Comparison of ENCODE assay signal across 9 cellular contexts in the genomic region with DNA sequence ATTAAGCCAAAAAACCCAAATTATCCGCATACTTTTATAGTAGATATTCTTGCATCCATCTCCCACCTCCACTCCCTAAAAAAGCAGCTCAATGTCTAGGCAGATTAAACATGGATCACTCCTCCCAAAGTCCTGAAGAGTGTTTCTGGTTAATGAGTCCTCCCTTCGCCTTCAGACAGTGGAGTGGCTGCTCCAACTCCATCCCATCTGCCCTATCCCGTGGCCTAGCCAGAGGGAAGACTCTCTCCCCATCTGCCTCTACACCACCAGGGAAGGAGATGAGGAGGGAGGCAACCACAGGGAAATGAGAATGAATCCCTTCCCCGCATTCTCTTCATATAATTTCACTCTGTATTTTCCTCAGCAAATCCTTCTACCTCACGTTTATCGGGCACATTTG.
DNase-seq lines count a peak whose midpoint lies in the region; ATAC-seq and TF ChIP-seq lines count a peak whose summit lies in the region.
"Had no signal": no experiment of that assay in that cellular context is flagged by ENCODE, and none has a peak within 500 bp of the region (broad histone marks: within the 10 kb centered on the region; RNA-seq: fewer than 3 reads in every experiment).

No MANE protein-coding gene starts in this region.

- H3K9me3 ChIP-seq in tibial artery, result no peaks in the 10 kb centered on the region

- H3K27ac ChIP-seq in caudate nucleus (ENCODE audit: low read depth, low read length) (peak overlapping the region; percentile 98), tibial artery (peak overlapping the region; percentile 95 to 99), foreskin keratinocyte (no peak overlapping the region)

- no peak overlapping the region for H3K4me3 Mint-ChIP-seq in activated T-helper 2 cell treated with anti-CD3 and anti-CD28 coated beads, Interferon-gamma antibody, Interleukin-2, Interleukin-4, amounts not matched to agents 10 μg/mL and 5 μg/mL and 100 μg/mL, durations not matched to agents 14 hours and 24 hours and 36 hours (ENCODE audit: low read depth)
- H3K4me3 Mint-ChIP-seq: T-helper 2 cell treated with Interferon-gamma antibody and Interleukin-4, amounts not matched to agents 5 μg/mL and 100 μg/mL, for 36 hours had no signal

- H3K27ac Mint-ChIP-seq in activated T-helper 2 cell treated with anti-CD3 and anti-CD28 coated beads, Interferon-gamma antibody, Interleukin-2, Interleukin-4, amounts not matched to agents 10 μg/mL and 5 μg/mL and 100 μg/mL, durations not matched to agents 14 hours and 24 hours and 36 hours, result no peak overlapping the region
- H3K27ac Mint-ChIP-seq: T-helper 2 cell treated with Interferon-gamma antibody and Interleukin-4, amounts not matched to agents 5 μg/mL and 100 μg/mL, for 36 hours had no signal

- TF ChIP-seq POLR2A in lower leg skin (IDR thresholded peaks at IDR 0.05), result no peak

- H3K27me3 ChIP-seq in tibial artery (no peaks in the 10 kb centered on the region), foreskin keratinocyte (no peaks in the 10 kb centered on the region)

- peaks cover 21% of the 10 kb centered on the region for H3K36me3 Mint-ChIP-seq in activated T-helper 2 cell treated with anti-CD3 and anti-CD28 coated beads, Interferon-gamma antibody, Interleukin-2, Interleukin-4, amounts not matched to agents 10 μg/mL and 5 μg/mL and 100 μg/mL, durations not matched to agents 14 hours and 24 hours and 36 hours (ENCODE audit: low read depth)

- H3K4me1 ChIP-seq in tibial artery (peaks cover 0 to 54% (median 49%) of the 10 kb centered on the region in 4 donors), foreskin keratinocyte (peaks cover 33% of the 10 kb centered on the region)

- no peak for ATAC-seq in foreskin keratinocyte

- TF ChIP-seq CTCF in lower leg skin (IDR thresholded peaks at IDR 0.05), result no peak
- TF ChIP-seq CTCF in tibial artery (IDR thresholded peaks at IDR 0.05), result no peak
- TF ChIP-seq CTCF in foreskin keratinocyte (conservative IDR thresholded peaks at IDR 0.05), result no peak

- no peaks in the 10 kb centered on the region for H3K27me3 Mint-ChIP-seq in activated T-helper 2 cell treated with anti-CD3 and anti-CD28 coated beads, Interferon-gamma antibody, Interleukin-2, Interleukin-4, amounts not matched to agents 10 μg/mL and 5 μg/mL and 100 μg/mL, durations not matched to agents 14 hours and 24 hours and 36 hours (ENCODE audit: low read depth)

- H3K36me3 ChIP-seq in tibial artery, result peaks cover 0 to 11% (median 5%) of the 10 kb centered on the region in 3 donors

- H3K4me1 Mint-ChIP-seq in activated T-helper 2 cell treated with anti-CD3 and anti-CD28 coated beads, Interferon-gamma antibody, Interleukin-2, Interleukin-4, amounts not matched to agents 10 μg/mL and 5 μg/mL and 100 μg/mL, durations not matched to agents 14 hours and 24 hours and 36 hours (ENCODE audit: low read depth), result peaks cover 36% of the 10 kb centered on the region

- H3K9me3 Mint-ChIP-seq in activated T-helper 2 cell treated with anti-CD3 and anti-CD28 coated beads, Interferon-gamma antibody, Interleukin-2, Interleukin-4, amounts not matched to agents 10 μg/mL and 5 μg/mL and 100 μg/mL, durations not matched to agents 14 hours and 24 hours and 36 hours, result peaks cover 4% of the 10 kb centered on the region
- H3K9me3 Mint-ChIP-seq: T-helper 2 cell treated with Interferon-gamma antibody and Interleukin-4, amounts not matched to agents 5 μg/mL and 100 μg/mL, for 36 hours had no signal

- DNase-seq in HT-29 (ENCODE audit: low spot score) (peak; percentile 12), caudate nucleus (lab: John Stamatoyannopoulos, UW) (peak in 3 of 61 donors; percentile 12 to 52 (median 15)), lower leg skin (ENCODE audit: low spot score in 2 of 2) (peak in 1 of 2 donors; percentile 76), tibial artery (peak in 1 of 2 donors; percentile 34), activated gamma-delta T cell treated with Interleukin-2 at 50 U/mL for 16 hours (no peak), foreskin keratinocyte (no peak)
- no peak for DNase-seq in activated T-helper 2 cell treated with anti-CD3 and anti-CD28 coated beads, Interferon-gamma antibody, Interleukin-2, Interleukin-4, amounts not matched to agents 10 μg/mL and 5 μg/mL and 100 μg/mL, durations not matched to agents 14 hours and 24 hours and 36 hours (ENCODE audit: low spot score)
- no peak for DNase-seq in activated CD4-positive, alpha-beta T cell treated with anti-CD3 and anti-CD28 coated beads for 1 hour

- peak overlapping the region; percentile 8 for H3K4me3 ChIP-seq in lower leg skin (ENCODE audit: low read depth, poor library complexity, severe bottlenecking)
- H3K4me3 ChIP-seq in tibial artery, result peak overlapping the region; percentile 73 to 96

- 20 to 26% methylated on average over 6 of the region's 6 CpGs for WGBS in lower leg skin, 2 donors

- intact Hi-C loops in lower leg skin (cut with DNase I; ENCODE audit: low total_unique reads), result no loop called here
- intact Hi-C loops in tibial artery (cut with DNase I; ENCODE audit: low total_unique reads), result loop anchor here (10.0 kb wide), 1 partner anchor 283 kb away; no protein-coding TSS in a partner anchor
- intact Hi-C loops in activated T-helper 2 cell treated with anti-CD3 and anti-CD28 coated beads, Interferon-gamma antibody, Interleukin-2, Interleukin-4, amounts not matched to agents 10 μg/mL and 5 μg/mL and 100 μg/mL, durations not matched to agents 14 hours and 24 hours and 36 hours (cut with micrococcal nuclease), result loop anchor here (2.0 to 5.0 kb wide), 5 partner anchors 34 to 226 kb away; no protein-coding TSS in a partner anchor
